1 cellular context compared by ENCODE assay signal in the genomic region with DNA sequence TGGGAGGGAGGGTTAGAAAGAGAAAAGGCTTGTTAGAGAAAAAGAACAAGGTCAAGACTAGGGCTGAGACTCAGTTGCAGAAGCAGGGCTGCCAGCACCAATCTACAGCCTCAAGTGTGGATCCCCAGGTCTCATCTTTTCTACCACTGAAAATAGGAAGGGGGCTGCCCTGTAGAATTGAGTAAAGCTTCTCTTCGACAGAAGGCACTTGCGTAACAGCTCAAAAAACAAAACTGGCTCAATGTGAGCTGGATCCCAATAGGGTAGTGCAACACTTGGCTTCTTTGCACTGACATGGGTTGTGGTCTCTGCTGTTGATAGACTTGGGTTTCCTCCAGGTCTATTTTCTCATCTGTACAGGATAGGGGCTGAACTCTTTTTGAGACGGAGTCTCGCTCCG.
TF ChIP-seq lines count a peak whose summit lies in the region.

No MANE protein-coding gene starts in this region.

TF ChIP-seq in IMR-90, 13 proteins besides CTCF, POLR2A, EP300 and RAD21:
- TF ChIP-seq CEBPB (IDR thresholded peaks at IDR 0.05; ENCODE audit: low read depth, low read length) (0 out of 2 replicates have a peak, but pooled peaks have one; percentile 23), MAZ (IDR thresholded peaks at IDR 0.05; ENCODE audit: borderline replicate concordance, low read depth, low read length) (no peak)
TF ChIP-seq in IMR-90: peak in this region for 1.
